Comparison of ENCODE assay signal across 13 cellular contexts in the genomic region with DNA sequence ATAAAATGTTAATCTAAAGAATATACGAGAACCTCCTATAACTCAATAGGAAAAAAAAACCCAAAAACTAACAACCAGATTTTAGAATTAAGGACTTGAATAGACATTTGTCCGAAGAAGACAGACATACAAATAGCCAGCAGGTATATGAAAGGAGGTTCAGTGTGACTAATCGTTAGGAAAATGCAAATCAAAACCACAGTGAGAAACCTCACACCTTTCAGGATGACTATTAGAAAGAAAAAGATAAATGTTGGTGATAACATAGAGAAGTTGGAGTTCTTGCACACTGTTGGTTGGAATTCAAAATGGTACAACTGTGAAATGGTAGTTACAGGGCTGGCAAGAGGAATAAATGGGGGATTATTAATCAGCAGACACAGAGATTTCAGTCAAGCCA.
"Had no signal": no experiment of that assay in that cellular context is flagged by ENCODE, and none has a peak within 500 bp of the region (broad histone marks: within the 10 kb centered on the region; RNA-seq: fewer than 3 reads in every experiment).

No MANE protein-coding gene starts in this region.

- H3K27me3 Mint-ChIP-seq: activated CD8-positive, alpha-beta memory T cell treated with anti-CD3 and anti-CD28 coated beads, Interleukin-2, amount 10 ng/mL, durations not matched to agents 7 days and 5 days had no signal

- H3K4me1 ChIP-seq: breast epithelium, neural progenitor cell, pancreas, thyroid gland had no signal

- DNase-seq: activated CD8-positive, alpha-beta memory T cell treated with anti-CD3 and anti-CD28 coated beads, Interleukin-2, amount 10 ng/mL, durations not matched to agents 7 days and 5 days; activated gamma-delta T cell treated with Interleukin-2 at 50 U/mL for 16 hours; activated T-cell treated with anti-CD3 and anti-CD28 coated beads, Interleukin-2, amount 50 U/mL, for 4 hours; aorta; hippocampal formation; kidney glomerular epithelial cell; pancreas; stimulated activated CD4-positive, alpha-beta T cell treated with anti-CD3 and anti-CD28 coated beads, Interleukin-4, amount 100 ng/mL, for 24 hours; thyroid gland had no signal

- H2AFZ ChIP-seq: neural progenitor cell had no signal

- H3K36me3 Mint-ChIP-seq: activated CD8-positive, alpha-beta memory T cell treated with anti-CD3 and anti-CD28 coated beads, Interleukin-2, amount 10 ng/mL, durations not matched to agents 7 days and 5 days; mesothelial cell of epicardium; neural progenitor cell had no signal

- H3K9me3 Mint-ChIP-seq: mesothelial cell of epicardium, neural progenitor cell had no signal

- H3K27me3 ChIP-seq: breast epithelium, neural progenitor cell, pancreas, thyroid gland had no signal

- H3K9ac ChIP-seq: neural progenitor cell had no signal

- H3K4me3 Mint-ChIP-seq: activated CD8-positive, alpha-beta memory T cell treated with anti-CD3 and anti-CD28 coated beads, Interleukin-2, amount 10 ng/mL, durations not matched to agents 7 days and 5 days; activated T-cell treated with anti-CD3 and anti-CD28 coated beads, Interleukin-2, amount 50 U/mL, for 4 hours; mesothelial cell of epicardium; neural progenitor cell had no signal

- H3K27ac Mint-ChIP-seq: activated CD8-positive, alpha-beta memory T cell treated with anti-CD3 and anti-CD28 coated beads, Interleukin-2, amount 10 ng/mL, durations not matched to agents 7 days and 5 days; mesothelial cell of epicardium; neural progenitor cell had no signal

- ATAC-seq: activated CD4-positive, CD25-positive, alpha-beta regulatory T cell treated with anti-CD3 and anti-CD28 coated beads, Interleukin-2, amount 50 U/mL, for 24 hours; activated CD8-positive, alpha-beta memory T cell treated with anti-CD3 and anti-CD28 coated beads, Interleukin-2, amount 10 ng/mL, durations not matched to agents 7 days and 5 days; activated T-cell treated with anti-CD3 and anti-CD28 coated beads, Interleukin-2, amount 50 U/mL, for 4 hours; pancreas had no signal

- H3K4me1 Mint-ChIP-seq: mesothelial cell of epicardium, neural progenitor cell had no signal

- H3K27ac ChIP-seq: breast epithelium, neural progenitor cell, pancreas, thyroid gland had no signal

- H3K9me3 ChIP-seq: breast epithelium, pancreas, thyroid gland had no signal

- H3K4me3 ChIP-seq: breast epithelium, neural progenitor cell, pancreas, thyroid gland had no signal

- H3K4me2 ChIP-seq: neural progenitor cell had no signal

- H3K36me3 ChIP-seq: breast epithelium, neural progenitor cell, pancreas, thyroid gland had no signal
